6 cellular contexts compared by ENCODE assay signal in genomic region chr1:33716976-33717688, GRCh38.
"Had no signal": no experiment of that assay in that cellular context is flagged by ENCODE, and none has a peak within 500 bp of the region (broad histone marks: within the 10 kb centered on the region; RNA-seq: fewer than 3 reads in every experiment).

No MANE protein-coding gene starts in this region.

- FAIRE-seq: HTR-8/SVneo had no signal

- H3K9me3 ChIP-seq: HAP-1 had no signal

- DNase-seq: GM23248, GOT3, H7, IMR-90 had no signal

- H3K27ac ChIP-seq: GM23248 had no signal

- H3K4me3 ChIP-seq: GM23248, HAP-1 had no signal

- H3K4me1 ChIP-seq: HAP-1 had no signal

- H3K36me3 ChIP-seq: HAP-1 had no signal
